22 cellular contexts compared by ENCODE assay signal in the genomic region with DNA sequence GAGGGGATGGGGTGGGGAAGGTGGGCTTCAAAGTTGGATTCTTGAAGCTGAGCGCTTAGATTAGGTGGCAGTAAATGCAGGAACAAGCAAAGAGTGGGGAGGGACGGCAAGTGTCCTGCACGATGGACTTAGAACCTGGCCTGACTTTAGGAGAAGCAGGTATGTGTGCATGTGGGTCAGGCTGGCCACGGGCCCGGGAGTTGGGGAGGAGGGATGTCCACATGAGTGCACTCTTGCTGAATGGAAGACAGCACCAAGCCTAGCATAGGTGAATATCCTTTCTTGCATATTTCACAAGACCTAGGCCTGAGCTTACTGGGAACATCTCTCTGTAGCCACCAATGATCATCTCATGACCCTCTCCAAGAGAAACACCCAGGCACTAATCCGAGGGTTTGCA.
"Had no signal": no experiment of that assay in that cellular context is flagged by ENCODE, and none has a peak within 500 bp of the region (broad histone marks: within the 10 kb centered on the region; RNA-seq: fewer than 3 reads in every experiment).

No MANE protein-coding gene starts in this region.

- H3K36me3 ChIP-seq: left ventricle myocardium inferior, neutrophil, pancreas, suprapubic skin, vagina had no signal

- H3K9me3 ChIP-seq: neutrophil, pancreas, suprapubic skin, vagina had no signal

- DNase-seq: dermis blood vessel endothelial cell; effector memory CD8-positive, alpha-beta T cell; head of caudate nucleus; kidney; left cardiac atrium; left ventricle myocardium inferior; natural killer cell; pancreas; stimulated activated CD4-positive, alpha-beta T cell treated with anti-CD3 and anti-CD28 coated beads, Interleukin-12 subunit alpha, Interleukin-12 subunit beta, amount 100 ng/mL, for 4 hours; stimulated activated CD4-positive, alpha-beta T cell treated with anti-CD3 and anti-CD28 coated beads, Interleukin-1b, Interleukin-23, amount 100 ng/mL, for 48 hours; stimulated activated CD4-positive, alpha-beta T cell treated with anti-CD3 and anti-CD28 coated beads, Interleukin-4, amount 100 ng/mL, for 1 hour; stimulated activated CD8-positive, alpha-beta memory T cell treated with anti-CD3 and anti-CD28 coated beads, Interleukin-4, amount 100 ng/mL, for 48 hours; stimulated activated naive CD4-positive, alpha-beta T cell; stimulated activated naive CD8-positive, alpha-beta T cell treated with anti-CD3 and anti-CD28 coated beads, Interleukin-15, amount 100 ng/mL, for 72 hours; trophoblast cell had no signal

- H3K4me3 ChIP-seq: coronary artery, left ventricle myocardium inferior, lung, pancreas, smooth muscle cell, suprapubic skin, vagina had no signal

- H3K27ac ChIP-seq: coronary artery, left ventricle myocardium inferior, neutrophil, pancreas, suprapubic skin, vagina had no signal

- H3K27me3 ChIP-seq: neutrophil, pancreas, vagina had no signal

- ATAC-seq: effector memory CD8-positive, alpha-beta T cell; left cardiac atrium; natural killer cell; pancreas; sciatic nerve; stimulated activated naive CD8-positive, alpha-beta T cell treated with anti-CD3 and anti-CD28 coated beads, Interleukin-15, amount 100 ng/mL, for 72 hours had no signal

- H3K4me1 ChIP-seq: left ventricle myocardium inferior, pancreas, suprapubic skin, vagina had no signal
